ENCODE assay signal across 11 cellular contexts in the genomic region with DNA sequence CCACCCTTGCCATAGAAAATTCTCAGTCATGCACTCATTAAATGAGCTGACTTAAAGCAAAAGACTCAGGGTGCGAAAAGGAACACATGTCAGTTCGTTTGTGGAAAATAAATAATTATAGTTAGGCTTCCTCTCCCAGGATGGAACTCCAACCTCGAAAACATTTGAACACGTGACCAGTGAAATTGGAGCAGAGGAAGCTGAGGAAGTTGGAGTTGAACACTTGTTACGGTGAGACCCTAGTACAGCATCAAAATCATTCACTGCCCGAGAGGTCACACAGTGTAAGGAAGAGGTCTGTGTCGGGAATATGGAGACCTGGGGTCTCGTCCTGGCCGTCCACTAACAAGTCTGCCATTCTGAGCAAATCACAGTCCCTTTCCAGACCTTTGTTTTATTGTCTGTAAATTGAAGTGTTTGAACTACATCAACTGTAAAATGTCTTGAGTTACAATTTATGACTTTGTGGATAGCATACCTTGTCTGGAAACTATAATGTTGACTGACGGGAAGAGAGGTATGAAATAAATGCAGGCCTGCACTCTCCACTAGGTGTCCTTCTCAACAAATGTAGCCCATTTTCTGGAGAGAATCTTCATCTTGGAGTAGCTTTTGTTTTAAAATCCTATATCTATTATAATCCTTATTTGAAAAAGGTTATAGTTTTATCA. TPM values are rescaled to one million over a fixed set of nuclear protein-coding genes. Genes with fewer than 3 reads are reported as not detected.
DNase-seq lines count a peak whose midpoint lies in the region; ATAC-seq and TF ChIP-seq lines count a peak whose summit lies in the region.
"Had no signal": no experiment of that assay in that cellular context is flagged by ENCODE, and none has a peak within 500 bp of the region (broad histone marks: within the 10 kb centered on the region; RNA-seq: fewer than 3 reads in every experiment).

No MANE protein-coding gene starts in this region.

- 0 out of 2 replicates have a peak, but pooled peaks cover 1% of the 10 kb centered on the region for H3K79me2 ChIP-seq in OCI-LY1 (ENCODE audit: insufficient read depth, low read length)

- no peaks in the 10 kb centered on the region for H3K9me2 ChIP-seq in OCI-LY1 (ENCODE audit: low read depth, low read length)

- no peak overlapping the region for H3K9ac ChIP-seq in OCI-LY1 (ENCODE audit: low read length)

- intact Hi-C loops in cardiac septum (cut with DNase I), result no loop called here
- intact Hi-C loops in upper lobe of right lung (cut with DNase I), result no loop called here

- H3K27ac ChIP-seq in cardiac muscle cell, result peak overlapping the region; percentile 19
- no peak overlapping the region for H3K27ac ChIP-seq in OCI-LY1 (ENCODE audit: low read depth, low read length, poor library complexity, severe bottlenecking)
- no peak overlapping the region for H3K27ac ChIP-seq in upper lobe of right lung

- no peaks in the 10 kb centered on the region for H3K9me3 ChIP-seq in cardiac muscle cell (ENCODE audit: low read depth)
- H3K9me3 ChIP-seq in OCI-LY1 (ENCODE audit: low read length), result no peaks in the 10 kb centered on the region
- no peaks in the 10 kb centered on the region for H3K9me3 ChIP-seq in upper lobe of right lung

- DNase-seq in cardiac muscle cell (ENCODE audit: low read depth in 1 of 2, low spot score in 1 of 2) (peak in 1 of 2 donors; percentile 17), cardiac septum (ENCODE audit: low spot score) (no peak), fibroblast of mammary gland (ENCODE audit: low read depth) (peak; percentile 23), upper lobe of right lung (no peak), SK-N-DZ (ENCODE audit: low spot score) (no peak), cortex of kidney (lab: John Stamatoyannopoulos, UW) (no peak)
- DNase-seq in activated naive CD4-positive, alpha-beta T cell treated with Interleukin-2 at 50 U/mL for 16 hours, result no peak
- DNase-seq: amygdala, GOT3, NCI-H1092 treated with DMSO at 0.1 percent for 48 hours had no signal

- peaks cover 8% of the 10 kb centered on the region for H3K4me1 ChIP-seq in cardiac muscle cell (ENCODE audit: low read depth)
- H3K4me1 ChIP-seq in OCI-LY1 (ENCODE audit: insufficient read depth, low read length, severe bottlenecking), result peaks cover 3% of the 10 kb centered on the region
- peaks cover 2% of the 10 kb centered on the region for H3K4me1 ChIP-seq in upper lobe of right lung

- H3K4me2 ChIP-seq in OCI-LY1 (ENCODE audit: low read length), result no peak overlapping the region

- peaks cover 10% of the 10 kb centered on the region; the same call in 1 of the 2 replicates for H3F3A ChIP-seq in OCI-LY1 (ENCODE audit: insufficient read depth, low read length)

- H3K4me3 ChIP-seq in cardiac muscle cell (no peak overlapping the region), OCI-LY1 (ENCODE audit: low read depth, low read length, poor library complexity, severe bottlenecking) (no peak overlapping the region), fibroblast of mammary gland (ENCODE audit: control insufficient read depth, low read depth, low read length) (no peak overlapping the region), upper lobe of right lung (no peak overlapping the region)

- no peak for ATAC-seq in upper lobe of right lung

- no peaks in the 10 kb centered on the region for H3K27me3 ChIP-seq in cardiac muscle cell
- no peaks in the 10 kb centered on the region for H3K27me3 ChIP-seq in OCI-LY1 (ENCODE audit: insufficient read depth, low read length)
- H3K27me3 ChIP-seq in upper lobe of right lung, result no peaks in the 10 kb centered on the region

- H4K20me1 ChIP-seq in OCI-LY1 (ENCODE audit: insufficient read depth, low read length), result no peaks in the 10 kb centered on the region

- peak; percentile 42 for TF ChIP-seq CTCF in cardiac muscle cell (IDR thresholded peaks at IDR 0.05; ENCODE audit: low read depth, low read length)
- peak; percentile 47; the same call in 1 of the 2 replicates for TF ChIP-seq CTCF in OCI-LY1 (IDR thresholded peaks at IDR 0.05; ENCODE audit: low read length)
- peak; percentile 43 for TF ChIP-seq CTCF in fibroblast of mammary gland (conservative IDR thresholded peaks at IDR 0.05; ENCODE audit: control insufficient read depth, insufficient read depth, low read depth, low read length)
- TF ChIP-seq CTCF in upper lobe of right lung (IDR thresholded peaks at IDR 0.05), result peak; percentile 26

- H3K36me3 ChIP-seq in cardiac muscle cell, result peaks cover 75% of the 10 kb centered on the region
- peaks cover 89% of the 10 kb centered on the region for H3K36me3 ChIP-seq in OCI-LY1 (ENCODE audit: insufficient read depth, low read length)
- peaks cover 87% of the 10 kb centered on the region for H3K36me3 ChIP-seq in upper lobe of right lung

- H2AFZ ChIP-seq in OCI-LY1 (ENCODE audit: low read length), result no peak overlapping the region

RNA-seq across cellular contexts. Expression of a gene that starts 7.7 kb away (rescaled TPM):
- 69.7 and 108 TPM in 2 replicates for total RNA-seq in cardiac muscle cell
- polyA plus RNA-seq in cardiac muscle cell, result 154 and 177 TPM in 2 replicates
- total RNA-seq in cardiac septum, result 127 TPM
- 59.7 TPM for total RNA-seq in upper lobe of right lung
- polyA plus RNA-seq in SK-N-DZ (2014; cell fraction: cytosol; rRNA removed), result 204 and 273 TPM in 2 replicates
- 142 and 148 TPM in 2 replicates for polyA plus RNA-seq in SK-N-DZ (2014; cell fraction: nucleus; rRNA removed)
